In genomic region chr22:37037669-37038068, GRCh38 we compare ENCODE assay signal across 1 cellular context.
TF ChIP-seq lines count a peak whose summit lies in the region.

No MANE protein-coding gene starts in this region.

TF ChIP-seq in H1, 55 proteins besides CTCF, POLR2A, EP300 and RAD21:
- TF ChIP-seq CHD2 (IDR thresholded peaks at IDR 0.05; ENCODE audit: low read length) (no peak), CBX5 (IDR thresholded peaks at IDR 0.05; ENCODE audit: low read depth, low read length) (no peak), TEAD4 (IDR thresholded peaks at IDR 0.05; ENCODE audit: low read depth, low read length) (no peak), CBX8 (IDR thresholded peaks at IDR 0.05; ENCODE audit: borderline replicate concordance, low read depth, low read length) (no peak), RNF2 (IDR thresholded peaks at IDR 0.05; ENCODE audit: borderline replicate concordance, low read depth, low read length, missing control alignments, poor library complexity, severe bottlenecking) (no peak), BCL11A (IDR thresholded peaks at IDR 0.05; ENCODE audit: low read depth in 2 of 2, low read length in 2 of 2) (no peak), SP1 (IDR thresholded peaks at IDR 0.05; ENCODE audit: low read depth, low read length) (no peak), NRF1 (IDR thresholded peaks at IDR 0.05; ENCODE audit: low read depth, low read length) (no peak), ATF3 (IDR thresholded peaks at IDR 0.05; ENCODE audit: insufficient read depth, low read depth, low read length) (no peak), CTBP2 (IDR thresholded peaks at IDR 0.05; ENCODE audit: borderline replicate concordance, insufficient read depth, insufficient read length, low read length) (no peak), RFX5 (IDR thresholded peaks at IDR 0.05; ENCODE audit: borderline replicate concordance, low read depth, low read length) (no peak), TAF7 (optimal IDR thresholded peaks at IDR 0.05; ENCODE audit: borderline replicate concordance, low read depth, low read length) (no peak), EZH2 (IDR thresholded peaks at IDR 0.05; ENCODE audit: low read depth, low read length, severe bottlenecking) (no peak)
